Comparison of ENCODE assay signal across 8 cellular contexts in genomic region chr10:2839081-2839725, GRCh38.
A peak's percentile ranks its signal among the peaks of the same experiment; 100 is the strongest.
DNase-seq lines count a peak whose midpoint lies in the region; ATAC-seq and TF ChIP-seq lines count a peak whose summit lies in the region.

No MANE protein-coding gene starts in this region.

- DNase-seq in 8988T (peak; percentile 55), NCI-H146 treated with DMSO at 0.1 percent for 48 hours (lab: John Stamatoyannopoulos, UW; ENCODE audit: unreplicated experiment) (peak; percentile 7), iPS DF 19.7 (ENCODE audit: low read depth, low spot score) (peak; percentile 57), hippocampal formation (lab: John Stamatoyannopoulos, UW) (no peak)
- DNase-seq in activated T-cell treated with anti-CD3 and anti-CD28 coated beads, Interleukin-2, amount 50 U/mL, for 72 hours = peak; percentile 30 to 35
- DNase-seq in stimulated activated CD8-positive, alpha-beta memory T cell treated with anti-CD3 and anti-CD28 coated beads, Interleukin-7, amount 100 ng/mL, for 24 hours (ENCODE audit: low read depth) = peak; percentile 4

- H3K27ac Mint-ChIP-seq in activated T-cell treated with anti-CD3 and anti-CD28 coated beads, Interleukin-2, amount 50 U/mL, for 72 hours = no peak overlapping the region

- H3K36me3 Mint-ChIP-seq in activated T-cell treated with anti-CD3 and anti-CD28 coated beads, Interleukin-2, amount 50 U/mL, for 72 hours (ENCODE audit: insufficient read depth in 2 of 2) = no peaks in the 10 kb centered on the region

- no peak overlapping the region for H3K4me3 Mint-ChIP-seq in activated T-cell treated with anti-CD3 and anti-CD28 coated beads, Interleukin-2, amount 50 U/mL, for 72 hours

- H3K9me3 Mint-ChIP-seq in activated T-cell treated with anti-CD3 and anti-CD28 coated beads, Interleukin-2, amount 50 U/mL, for 72 hours = no peaks in the 10 kb centered on the region

- peaks cover 31% of the 10 kb centered on the region for H3K27me3 Mint-ChIP-seq in activated T-cell treated with anti-CD3 and anti-CD28 coated beads, Interleukin-2, amount 50 U/mL, for 72 hours (ENCODE audit: low read depth)

- H3K4me1 Mint-ChIP-seq in activated T-cell treated with anti-CD3 and anti-CD28 coated beads, Interleukin-2, amount 50 U/mL, for 72 hours (ENCODE audit: low read depth) = no peaks in the 10 kb centered on the region

- no peak for ATAC-seq in activated T-cell treated with anti-CD3 and anti-CD28 coated beads, Interleukin-2, amount 50 U/mL, for 72 hours (replicated peaks in 1 of 2)
- ATAC-seq in HG03039 (IDR thresholded peaks at IDR 0.05; ENCODE audit: unreplicated experiment) = no peak

- TF ChIP-seq CTCF in GM12872 (IDR thresholded peaks at IDR 0.05; ENCODE audit: insufficient read depth, low read depth, low read length) = peak; percentile 84

Comparison
In these comparisons a context has a peak if more than half of its experiments do, and no peak if none do; other contexts are left out.
1. DNase-seq: peak in 8988T (single experiment), NCI-H146 treated with DMSO at 0.1 percent for 48 hours (single experiment), activated T-cell treated with anti-CD3 and anti-CD28 coated beads, Interleukin-2, amount 50 U/mL, for 72 hours (2 of 2), iPS DF 19.7 (single experiment) and stimulated activated CD8-positive, alpha-beta memory T cell treated with anti-CD3 and anti-CD28 coated beads, Interleukin-7, amount 100 ng/mL, for 24 hours (single experiment); none in hippocampal formation (0 of 2).